In genomic region chr4:98319021-98319420, GRCh38 we compare ENCODE assay signal across 30 cellular contexts.
"Had no signal": no experiment of that assay in that cellular context is flagged by ENCODE, and none has a peak within 500 bp of the region (broad histone marks: within the 10 kb centered on the region; RNA-seq: fewer than 3 reads in every experiment).

No MANE protein-coding gene starts in this region.

- FAIRE-seq: astrocyte, K562 had no signal

- DNase-seq: activated B cell treated with CpG ODN at 0.5 μM for 24 hours; activated CD4-positive, alpha-beta memory T cell treated with anti-CD3 and anti-CD28 coated beads for 36 hours; activated CD4-positive, alpha-beta T cell treated with anti-CD3 and anti-CD28 coated beads for 4 hours; activated CD4-positive, alpha-beta T cell treated with anti-CD3 and anti-CD28 coated beads, Interleukin-2, amount 50 U/mL, for 1 hour; activated CD4-positive, CD25-positive, alpha-beta regulatory T cell treated with anti-CD3 and anti-CD28 coated beads, Interleukin-2, amount 50 U/mL, for 72 hours; activated CD8-positive, alpha-beta memory T cell treated with anti-CD3 and anti-CD28 coated beads, Interleukin-2, amount 50 U/mL, for 4 hours; activated gamma-delta T cell treated with Interleukin-2 at 50 U/mL for 16 hours; activated naive CD4-positive, alpha-beta T cell treated with anti-CD3 and anti-CD28 coated beads for 36 hours; activated T-cell treated with anti-CD3 and anti-CD28 coated beads for 4 hours; activated T-cell treated with anti-CD3 and anti-CD28 coated beads, Interleukin-2, amount 50 U/mL, for 4 hours; adrenal gland; body of pancreas; central memory CD4-positive, alpha-beta T cell; NCI-H1105 treated with DMSO at 0.1 percent for 48 hours; NCI-H1436; NCI-H1694; NCI-H1930; NCI-H2081 treated with DMSO at 0.1 percent for 48 hours; NCI-H226; NCI-H446 treated with DMSO at 0.1 percent for 48 hours; NCI-H524; NCI-H69; SHP77; SJCRH30 had no signal

- H3K9me3 ChIP-seq: adrenal gland, body of pancreas had no signal

- H3K27ac ChIP-seq: adrenal gland, body of pancreas, SJCRH30, SK-N-MC, VCaP had no signal

- ATAC-seq: activated naive CD4-positive, alpha-beta T cell treated with anti-CD3 and anti-CD28 coated beads, Interleukin-2, amount 50 U/mL, for 72 hours; activated T-cell treated with anti-CD3 and anti-CD28 coated beads, Interleukin-2, amount 50 U/mL, for 4 hours; body of pancreas; K562; Panc1 had no signal

- H3K4me1 ChIP-seq: adrenal gland, body of pancreas, SJCRH30 had no signal

- H3K36me3 ChIP-seq: adrenal gland had no signal

- H3K4me3 ChIP-seq: adrenal gland, body of pancreas, K562, SJCRH30, SK-N-MC had no signal

- H3K27me3 ChIP-seq: adrenal gland, body of pancreas, SJCRH30 had no signal
